In genomic region chr2:55693181-55694125, GRCh38 we compare ENCODE assay signal across 8 cellular contexts. TPM values are rescaled to one million over a fixed set of nuclear protein-coding genes. Genes with fewer than 3 reads are reported as not detected.
DNase-seq lines count a peak whose midpoint lies in the region; ATAC-seq and TF ChIP-seq lines count a peak whose summit lies in the region.

Gene PNPT1, minus strand, starts transcription at chr2:55693844. Its CDS starts 21 bp downstream, at chr2:55693823.

- DNase-seq in AG09309 (ENCODE audit: low read depth) (peak; percentile 45), NCI-H446 (lab: John Stamatoyannopoulos, UW) (peak; percentile 79 to 94), cerebellum (ENCODE audit: low spot score) (peak; percentile 96), islet precursor cell (peak; percentile 96)
- peak; percentile 82 for DNase-seq in activated CD4-positive, CD25-positive, alpha-beta regulatory T cell treated with anti-CD3 and anti-CD28 coated beads, Interleukin-2, amount 50 U/mL, for 16 hours (ENCODE audit: low read depth, low spot score)
- DNase-seq in stimulated activated CD4-positive, alpha-beta T cell treated with anti-CD3 and anti-CD28 coated beads, Interleukin-15, amount 100 ng/mL, for 1 hour (ENCODE audit: low read depth in 1 of 2, low spot score in 1 of 2): peak; percentile 75 to 85

- ATAC-seq in GM19025 (IDR thresholded peaks at IDR 0.05; ENCODE audit: low read depth, unreplicated experiment) (peak; percentile 100), HG03342 (IDR thresholded peaks at IDR 0.05; ENCODE audit: unreplicated experiment) (peak; percentile 100)

- peak within 1 kb of the TSS; percentile 65 for H3K4me3 ChIP-seq in AG09309 (ENCODE audit: control insufficient read depth, low read depth, low read length)

- TF ChIP-seq CTCF in AG09309 (IDR thresholded peaks at IDR 0.05; ENCODE audit: control insufficient read depth, insufficient read depth, low read depth, low read length, missing control alignments): no peak

RNA-seq across cellular contexts. Expression of gene PNPT1, which starts in this region (rescaled TPM):
- total RNA-seq in cerebellum: 26.8 TPM

Comparison
In these comparisons a context has a peak if more than half of its experiments do, and no peak if none do; other contexts are left out.
1. Peak in every context shown above with its lines: DNase-seq, ATAC-seq and H3K4me3 ChIP-seq.
2. DNase-seq: peak in every context shown above with its lines; median percentile 96 in cerebellum; 96 in islet precursor cell; 86 in NCI-H446; 82 in activated CD4-positive, CD25-positive, alpha-beta regulatory T cell treated with anti-CD3 and anti-CD28 coated beads, Interleukin-2, amount 50 U/mL, for 16 hours; 80 in stimulated activated CD4-positive, alpha-beta T cell treated with anti-CD3 and anti-CD28 coated beads, Interleukin-15, amount 100 ng/mL, for 1 hour; 45 in AG09309.